Comparison of ENCODE assay signal across 8 cellular contexts in genomic region chr5:176542596-176543427, GRCh38. TPM values are rescaled to one million over a fixed set of nuclear protein-coding genes. Genes with fewer than 3 reads are reported as not detected.
A peak's percentile ranks its signal among the peaks of the same experiment; 100 is the strongest.
DNase-seq lines count a peak whose midpoint lies in the region; ATAC-seq, FAIRE-seq and TF ChIP-seq lines count a peak whose summit lies in the region.

No MANE protein-coding gene starts in this region.

- H3K4me1 ChIP-seq in CD4-positive, alpha-beta memory T cell (ENCODE audit: insufficient read depth, low read length), result peaks cover 71% of the 10 kb centered on the region
- H3K4me1 ChIP-seq in H1 (replicated peaks in 1 of 4; ENCODE audit: control insufficient read depth in 3 of 4, insufficient read depth in 4 of 4, low read length in 3 of 4) (peaks cover 9 to 18% (median 18%) of the 10 kb centered on the region in 4 experiments), muscle layer of colon (ENCODE audit: insufficient read depth, low read length) (peaks cover 31% of the 10 kb centered on the region)

- H3K79me1 ChIP-seq in H1 (ENCODE audit: low read depth, low read length), result peaks cover 2% of the 10 kb centered on the region; the same call in 1 of the 2 replicates

- peak; percentile 47 for ATAC-seq in GM18868 (IDR thresholded peaks at IDR 0.05; ENCODE audit: unreplicated experiment)
- ATAC-seq in HG03097 (IDR thresholded peaks at IDR 0.05; ENCODE audit: low FRiP score, unreplicated experiment), result peak; percentile 40

- peak overlapping the region; percentile 79; the same call in 1 of the 2 replicates for H2AK5ac ChIP-seq in H1 (ENCODE audit: low read depth, low read length)

- H3K9me3 ChIP-seq in CD4-positive, alpha-beta memory T cell (ENCODE audit: control insufficient read depth in 1 of 2, low read length in 2 of 2), result no peaks in the 10 kb centered on the region
- H3K9me3 ChIP-seq in SU-DHL-6 (ENCODE audit: insufficient read depth, low read length) (no peaks in the 10 kb centered on the region), H1 (ENCODE audit: insufficient read depth in 2 of 2, low read depth in 1 of 2, low read length in 1 of 2) (no peaks in the 10 kb centered on the region), muscle layer of colon (ENCODE audit: low read length) (no peaks in the 10 kb centered on the region)

- peak overlapping the region; percentile 55; the same call in 1 of the 2 replicates for H3K18ac ChIP-seq in H1 (ENCODE audit: extremely low read depth, low read length)

- TF ChIP-seq RAD21 in H1 (IDR thresholded peaks at IDR 0.05 in 1 of 2, conservative IDR thresholded peaks at IDR 0.05 in 1 of 2; ENCODE audit: low read depth in 2 of 2, low read length in 2 of 2), result peak in 1 of 2 experiments; percentile 46; a peak in 2 of 4 replicates

- H3K27ac Mint-ChIP-seq in CD4-positive, alpha-beta memory T cell, result peak overlapping the region; percentile 95 to 100 (median 98)

- 3% methylated on average over 62 of the region's 110 CpGs; no CpG with 5 or more reads in 1 of the 2 experiments for WGBS in H1 (ENCODE audit: extremely low coverage in 1 of 2, insufficient coverage in 1 of 2, insufficient read length in 1 of 2, insufficient replicate concordance in 2 of 2, low coverage in 1 of 2, low lambda C conversion rate in 2 of 2, missing lambda C conversion rate in 1 of 2), 2 experiments

- in situ Hi-C loops in KBM-7 (cut with MboI; ENCODE audit: low pct_unique_long_range_greater_than_20kb, low sequenced_read_pairs), result no loop called here

- no peak for FAIRE-seq in H1 (lab: Jason Lieb, UNC)

- H3K4me3 Mint-ChIP-seq in CD4-positive, alpha-beta memory T cell, result peak overlapping the region; percentile 87 to 97 (median 92)

- intact Hi-C loops in CD4-positive, alpha-beta memory T cell (cut with micrococcal nuclease), result loop anchor here (1.0 kb wide), 3 partner anchors 9 to 127 kb away; partner anchors contain the start of genes CLTB and FAF2

- peaks cover 11% of the 10 kb centered on the region; the same call in 1 of the 2 replicates for H3K23me2 ChIP-seq in H1 (ENCODE audit: low read depth, low read length)

- H3K27ac ChIP-seq in CD4-positive, alpha-beta memory T cell (ENCODE audit: low read depth, low read length), result peak overlapping the region; percentile 86
- H3K27ac ChIP-seq in SU-DHL-6 (ENCODE audit: low read depth, low read length), result no peak overlapping the region; the same call in 1 of the 2 replicates
- H3K27ac ChIP-seq in H1 (ENCODE audit: low read depth, low read length), result peak overlapping the region; percentile 51; the same call in 1 of the 2 replicates
- H3K27ac ChIP-seq in muscle layer of colon (ENCODE audit: low read depth, low read length), result peak overlapping the region; percentile 94

- POLR2A ChIA-PET in CD4-positive, alpha-beta memory T cell (lab: Charles Lee; ENCODE audit: partially characterized antibody), result interaction anchor here (0.7 to 20.1 kb wide), 20 partner anchors 12 to 591 kb away, joined by 3 to 533 read pairs (median 4); partner anchors contain the start of genes CLTB, FAF2, HIGD2A and KIAA1191
- POLR2A ChIA-PET in H1 (lab: Charles Lee; ENCODE audit: partially characterized antibody), result interaction anchor here (0.6 to 21.1 kb wide), 18 partner anchors 7 to 625 kb away, joined by 3 to 458 read pairs (median 4); partner anchors contain the start of genes CLTB, HIGD2A, NOP16 and RNF44

- no peaks in the 10 kb centered on the region for H3K9me2 ChIP-seq in SU-DHL-6 (replicated peaks; ENCODE audit: insufficient read depth, low read length)

- H3K9me3 Mint-ChIP-seq in CD4-positive, alpha-beta memory T cell, result no peaks in the 10 kb centered on the region

- no peak overlapping the region for H3K14ac ChIP-seq in H1 (ENCODE audit: insufficient read length)

- H2AFZ ChIP-seq in SU-DHL-6 (ENCODE audit: low read depth, low read length, severe bottlenecking) (peak overlapping the region; percentile 56), H1 (ENCODE audit: low read length) (no peak overlapping the region; the same call in 1 of the 2 replicates)

- peak in 1 of 5 donors; percentile 37 for DNase-seq in CD4-positive, alpha-beta memory T cell
- DNase-seq in H1 (ENCODE audit: low read depth in 1 of 2, low spot score in 2 of 2), result peak in 1 of 2 experiments; percentile 84
- no peak for DNase-seq in A172 (ENCODE audit: low spot score)
- DNase-seq in KBM-7, result no peak

- no peaks in the 10 kb centered on the region for H4K20me1 ChIP-seq in SU-DHL-6 (ENCODE audit: low read depth, low read length)
- H4K20me1 ChIP-seq in H1 (replicated peaks in 1 of 2; ENCODE audit: control insufficient read depth in 1 of 2, insufficient read depth in 2 of 2, low read length in 2 of 2), result peaks cover 0 to 1% of the 10 kb centered on the region in 2 experiments

- no peak overlapping the region for H2BK120ac ChIP-seq in H1 (replicated peaks; ENCODE audit: low read depth, low read length)

- peak overlapping the region; percentile 1 for H3K4ac ChIP-seq in H1 (replicated peaks; ENCODE audit: insufficient read length, low read depth, low read length)

- no peaks in the 10 kb centered on the region for H3K27me3 ChIP-seq in CD4-positive, alpha-beta memory T cell (ENCODE audit: insufficient read depth, low read length)
- H3K27me3 ChIP-seq in SU-DHL-6 (ENCODE audit: low read length) (no peaks in the 10 kb centered on the region), H1 (replicated peaks in 1 of 4; ENCODE audit: control insufficient read depth in 3 of 4, extremely low read depth in 1 of 4, insufficient read depth in 3 of 4, low read length in 3 of 4) (no peaks in the 10 kb centered on the region; a peak in 1 of 7 replicates), muscle layer of colon (ENCODE audit: control insufficient read depth in 1 of 2, insufficient read depth in 2 of 2, low read length in 2 of 2) (no peaks in the 10 kb centered on the region)

- peaks cover 11% of the 10 kb centered on the region for H3F3A ChIP-seq in SU-DHL-6 (ENCODE audit: insufficient read depth)

- TF ChIP-seq EP300 in H1 (IDR thresholded peaks at IDR 0.05; ENCODE audit: borderline replicate concordance in 1 of 2, low read depth in 2 of 2, low read length in 2 of 2), result no peak

- peak overlapping the region; percentile 3 for H3K56ac ChIP-seq in H1 (replicated peaks; ENCODE audit: insufficient read length, low read depth, low read length)

- no peaks in the 10 kb centered on the region for H3K27me3 Mint-ChIP-seq in CD4-positive, alpha-beta memory T cell

- no peak overlapping the region for H3K23ac ChIP-seq in H1 (ENCODE audit: insufficient read length)

- no peaks in the 10 kb centered on the region for H3K36me3 ChIP-seq in CD4-positive, alpha-beta memory T cell (ENCODE audit: insufficient read depth, low read length)
- no peaks in the 10 kb centered on the region for H3K36me3 ChIP-seq in SU-DHL-6 (ENCODE audit: low read length)
- H3K36me3 ChIP-seq in H1 (ENCODE audit: control insufficient read depth in 2 of 4, insufficient read depth in 4 of 4, low read length in 3 of 4), result no peaks in the 10 kb centered on the region
- H3K36me3 ChIP-seq in muscle layer of colon (ENCODE audit: insufficient read depth, low read length), result no peaks in the 10 kb centered on the region

- H4K8ac ChIP-seq in H1 (ENCODE audit: extremely low read depth, insufficient read depth, low read length), result no peak overlapping the region; the same call in 1 of the 2 replicates

- peak overlapping the region; percentile 100 for H3K4me2 ChIP-seq in SU-DHL-6 (ENCODE audit: low read depth, low read length, poor library complexity, severe bottlenecking)
- H3K4me2 ChIP-seq in H1 (ENCODE audit: insufficient read depth in 1 of 2, low read depth in 2 of 2, low read length in 2 of 2), result peak overlapping the region; percentile 91 to 93

- H2BK5ac ChIP-seq in H1 (ENCODE audit: low read depth, low read length), result peak overlapping the region; percentile 77; the same call in 1 of the 2 replicates

- peak overlapping the region; percentile 22 for H4K91ac ChIP-seq in H1 (replicated peaks; ENCODE audit: insufficient read length, low read length)

- H4K5ac ChIP-seq in H1 (ENCODE audit: insufficient read length, low read depth, low read length), result no peak overlapping the region

- TF ChIP-seq POLR2A in H1 (IDR thresholded peaks at IDR 0.05; ENCODE audit: control extremely low read depth in 1 of 2, low read depth in 2 of 2, low read length in 2 of 2), result peak in 1 of 2 experiments; percentile 50; a peak in 1 of 3 replicates

- H3K9ac ChIP-seq in SU-DHL-6 (ENCODE audit: low read length), result peak overlapping the region; percentile 76
- H3K9ac ChIP-seq in H1 (replicated peaks in 1 of 4; ENCODE audit: extremely low read depth in 1 of 4, low read depth in 3 of 4, low read length in 3 of 4), result peak overlapping the region in 3 of 4 experiments; percentile 55 to 60 (median 59); a peak in 5 of 7 replicates
- H3K9ac ChIP-seq in muscle layer of colon (ENCODE audit: low read length), result no peak overlapping the region

- peak overlapping the region; percentile 65 to 81 for H3K4me3 ChIP-seq in CD4-positive, alpha-beta memory T cell (ENCODE audit: low read length in 2 of 2)
- peak overlapping the region; percentile 80 for H3K4me3 ChIP-seq in SU-DHL-6 (ENCODE audit: insufficient read depth, low read length, poor library complexity, severe bottlenecking)
- peak overlapping the region; percentile 66 to 81 (median 71) for H3K4me3 ChIP-seq in H1 (ENCODE audit: extremely low read depth in 1 of 4, insufficient read depth in 2 of 4, low read depth in 3 of 4, low read length in 4 of 4)
- peak overlapping the region; percentile 30 to 91 for H3K4me3 ChIP-seq in muscle layer of colon (ENCODE audit: low read depth in 1 of 2, low read length in 2 of 2)

- peaks cover 0 to 8% of the 10 kb centered on the region in 2 donors for H3K36me3 Mint-ChIP-seq in CD4-positive, alpha-beta memory T cell

- TF ChIP-seq CTCF in SU-DHL-6 (IDR thresholded peaks at IDR 0.05; ENCODE audit: insufficient read depth, low read length, poor library complexity, severe bottlenecking) (no peak), H1 (IDR thresholded peaks at IDR 0.05; ENCODE audit: control extremely low read depth in 1 of 3, insufficient read depth in 1 of 3, low read depth in 1 of 3, low read length in 3 of 3) (peak in 2 of 3 experiments; percentile 35 to 52; a peak in 3 of 4 replicates)

- H2BK20ac ChIP-seq in H1 (ENCODE audit: low read length), result no peak overlapping the region

- H3K4me1 Mint-ChIP-seq in CD4-positive, alpha-beta memory T cell, result peaks cover 50 to 85% (median 64%) of the 10 kb centered on the region in 4 donors

- CTCF ChIA-PET in CD4-positive, alpha-beta memory T cell (lab: Charles Lee; ENCODE audit: partially characterized antibody), result interaction anchor here (0.6 to 3.9 kb wide), 14 partner anchors 8 to 165 kb away, joined by 3 to 40 read pairs (median 5); partner anchors contain the start of gene FAF2
- CTCF ChIA-PET in H1 (lab: Charles Lee; ENCODE audit: partially characterized antibody), result interaction anchor here (0.6 to 3.7 kb wide), 12 partner anchors 9 to 176 kb away, joined by 3 to 27 read pairs (median 4); no protein-coding TSS in a partner anchor

- 0 out of 2 replicates have a peak overlapping the region, but pooled peaks have one; percentile 56 for H2BK12ac ChIP-seq in H1 (ENCODE audit: low read depth, low read length)

- no peak overlapping the region for H2BK15ac ChIP-seq in H1 (ENCODE audit: low read length)

- H3K79me2 ChIP-seq in SU-DHL-6 (ENCODE audit: insufficient read depth, low read length) (no peaks in the 10 kb centered on the region), H1 (ENCODE audit: control insufficient read depth in 1 of 2, insufficient read depth in 2 of 2, low read length in 2 of 2) (no peaks in the 10 kb centered on the region)

RNA-seq across cellular contexts. Expression of gene RNF44, which starts 5.6 kb away (rescaled TPM):
- total RNA-seq in CD4-positive, alpha-beta memory T cell, result 100 to 1,000 TPM; 247 to 262 TPM
- polyA plus RNA-seq in CD4-positive, alpha-beta memory T cell, result 1 to 10 TPM; 1.1 to 7.1 TPM
- 164 and 178 TPM in 2 replicates for total RNA-seq in H1 (2021; fragmentation: NEBNext Ultra II Directional; extraction: Animal tissue kit (Norgen Biotek cat#: 25700))
- polyA plus RNA-seq in H1 (2011; rRNA removed), result 54.7 and 109 TPM in 2 replicates
- polyA plus RNA-seq in H1 (2011; cell fraction: cytosol; rRNA removed), result 42.9 TPM
- polyA plus RNA-seq in H1 (2011; cell fraction: nucleus; rRNA removed), result 283 TPM
- polyA plus RNA-seq in H1 (2012, experiment 1 of 2), result 101 to 137 TPM (median 120 TPM) in 4 replicates
- 87.2 TPM for polyA plus RNA-seq in H1 (2012, experiment 2 of 2)
- polyA plus RNA-seq in H1 (2013, experiment 1 of 2), result 97.6 TPM
- polyA plus RNA-seq in H1 (2013, experiment 2 of 2), result 91.7 TPM
- 15.9 and 24.4 TPM in 2 replicates for polyA minus RNA-seq in H1 (2011; rRNA and poly(A)+ RNA removed)
- 100 TPM for polyA minus RNA-seq in H1 (2011; cell fraction: cytosol; rRNA and poly(A)+ RNA removed)
- 120 TPM for polyA minus RNA-seq in H1 (2011; cell fraction: nucleus; rRNA and poly(A)+ RNA removed)
- 8.1 and 9.2 TPM in 2 replicates for total RNA-seq in A172 (2014; rRNA removed; shearing (Covaris generic))

RNA-seq across cellular contexts. Expression of gene CDHR2, which starts 6.3 kb away (rescaled TPM):
- 1 to 10 TPM; 2.9 TPM for total RNA-seq in CD4-positive, alpha-beta memory T cell
- not detected for polyA plus RNA-seq in CD4-positive, alpha-beta memory T cell
- total RNA-seq in H1 (2021; fragmentation: NEBNext Ultra II Directional; extraction: Animal tissue kit (Norgen Biotek cat#: 25700)), result 0.43 and 0.69 TPM in 2 replicates
- 0.02 and 0.06 TPM in 2 replicates for polyA plus RNA-seq in H1 (2011; rRNA removed)
- 0.04 TPM for polyA plus RNA-seq in H1 (2011; cell fraction: cytosol; rRNA removed)
- 0.26 TPM for polyA plus RNA-seq in H1 (2011; cell fraction: nucleus; rRNA removed)
- polyA plus RNA-seq in H1 (2012, experiment 1 of 2), result 0.08 to 0.52 TPM (median 0.25 TPM) in 3 of 4 replicates, not detected in the other
- not detected for polyA plus RNA-seq in H1 (2012, experiment 2 of 2)
- polyA plus RNA-seq in H1 (2013, experiment 1 of 2), result 0.04 TPM
- 0.02 TPM for polyA plus RNA-seq in H1 (2013, experiment 2 of 2)
- 0.06 and 0.17 TPM in 2 replicates for polyA minus RNA-seq in H1 (2011; rRNA and poly(A)+ RNA removed)
- polyA minus RNA-seq in H1 (2011; cell fraction: cytosol; rRNA and poly(A)+ RNA removed), result not detected
- 0.50 TPM for polyA minus RNA-seq in H1 (2011; cell fraction: nucleus; rRNA and poly(A)+ RNA removed)
- total RNA-seq in A172 (2014; rRNA removed; shearing (Covaris generic)), result 0.12 TPM in 1 of 2 replicates, not detected in the other

Comparison
In these comparisons a context has a peak if more than half of its experiments do, and no peak if none do; other contexts are left out.
1. RNA of gene RNF44, which starts 5.6 kb away (total RNA-seq): 247 to 262 TPM in CD4-positive, alpha-beta memory T cell and 164 to 178 TPM in H1; 8.1 to 9.2 TPM in A172; every median in the first group is over 10 times any median in the second.
2. Peak in every context shown above with its lines, with median percentiles within 50 percentile points of each other: H3K4me3 ChIP-seq.